8 cellular contexts compared by ENCODE assay signal in the genomic region with DNA sequence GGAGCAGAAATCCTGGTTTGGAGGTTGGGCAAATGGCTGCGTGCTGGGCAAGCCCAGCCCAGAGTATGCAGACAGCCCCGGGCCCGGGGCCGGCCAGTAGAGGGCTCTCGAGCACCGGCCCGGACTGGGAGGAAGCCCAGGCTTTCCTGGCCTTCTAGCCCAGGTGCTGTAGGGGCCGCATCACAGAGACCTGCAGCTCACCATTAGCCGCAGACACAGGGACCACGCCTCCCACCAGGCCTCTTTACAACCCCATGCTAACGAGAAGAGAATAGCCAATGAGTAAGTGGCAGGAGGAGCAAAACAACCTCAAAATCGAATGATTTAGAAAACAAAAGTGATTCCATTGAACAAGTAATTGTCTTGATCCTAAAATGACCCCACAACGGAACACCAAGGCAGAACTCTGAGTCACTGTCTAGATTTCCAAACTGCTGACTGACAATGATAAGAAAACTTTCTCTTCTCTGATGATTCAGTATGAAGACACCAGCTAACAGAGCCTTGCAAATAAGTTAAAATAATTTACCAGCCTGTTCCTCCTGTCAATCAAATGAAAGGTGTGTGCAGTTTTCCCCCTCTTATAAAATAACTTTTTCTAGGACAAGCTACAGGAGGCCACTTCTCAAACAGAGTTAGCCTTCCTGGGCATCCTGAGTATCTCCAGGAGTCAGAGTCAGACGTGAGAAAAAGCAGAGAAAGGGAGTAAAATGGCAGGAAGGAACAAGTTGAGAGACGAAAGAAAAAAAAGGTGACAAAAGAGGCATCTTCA.
DNase-seq lines count a peak whose midpoint lies in the region; ATAC-seq and TF ChIP-seq lines count a peak whose summit lies in the region.

No MANE protein-coding gene starts in this region.

- H3K27me3 Mint-ChIP-seq in CD14-positive monocyte (ENCODE audit: low read depth in 3 of 3): no peaks in the 10 kb centered on the region
- peaks cover 15% of the 10 kb centered on the region for H3K27me3 Mint-ChIP-seq in activated T-helper 1 cell treated with anti-CD3 and anti-CD28 coated beads, Interleukin-12 subunit alpha, Interleukin-12 subunit beta, Interleukin-2, Interleukin-4 antibody, amounts not matched to agents 30 ng/mL and 10 ng/mL and 1 ng/mL, durations not matched to agents 14 hours and 24 hours and 36 hours (ENCODE audit: insufficient read depth)

- intact Hi-C loops in CD14-positive monocyte (cut with micrococcal nuclease) (loop anchor here (5.0 to 10.0 kb wide), 4 partner anchors 275 to 283 kb away; a partner anchor contains a TSS), tibial artery (cut with DNase I; ENCODE audit: low total_unique reads) (loop anchor here (2.0 kb wide), 1 partner anchor 279 kb away; no protein-coding TSS in a partner anchor)
- intact Hi-C loops in activated T-helper 1 cell treated with anti-CD3 and anti-CD28 coated beads, Interleukin-12 subunit alpha, Interleukin-12 subunit beta, Interleukin-2, Interleukin-4 antibody, amounts not matched to agents 30 ng/mL and 10 ng/mL and 1 ng/mL, durations not matched to agents 14 hours and 24 hours and 36 hours (cut with micrococcal nuclease): loop anchor here (1.0 to 5.0 kb wide), 6 partner anchors 152 to 358 kb away; a partner anchor contains a TSS

- peaks cover 0 to 10% (median 0%) of the 10 kb centered on the region in 4 donors for H3K4me1 ChIP-seq in Peyer's patch
- no peaks in the 10 kb centered on the region for H3K4me1 ChIP-seq in neutrophil (ENCODE audit: control insufficient read depth in 1 of 2, insufficient read depth in 1 of 2, low read depth in 1 of 2, low read length in 1 of 2)
- peaks cover 0 to 4% (median 0%) of the 10 kb centered on the region in 4 donors for H3K4me1 ChIP-seq in tibial artery

- no peaks in the 10 kb centered on the region for H3K36me3 ChIP-seq in Peyer's patch
- peaks cover 100% of the 10 kb centered on the region for H3K36me3 ChIP-seq in neutrophil
- H3K36me3 ChIP-seq in tibial artery: peaks cover 3 to 17% (median 6%) of the 10 kb centered on the region in 3 donors

- TF ChIP-seq POLR2A in Peyer's patch (IDR thresholded peaks at IDR 0.05): no peak

- H3K9me3 ChIP-seq in Peyer's patch: no peaks in the 10 kb centered on the region
- no peaks in the 10 kb centered on the region for H3K9me3 ChIP-seq in neutrophil
- H3K9me3 ChIP-seq in tibial artery: no peaks in the 10 kb centered on the region

- peak overlapping the region in 1 of 4 donors; percentile 31 for H3K27ac ChIP-seq in Peyer's patch
- H3K27ac ChIP-seq in neutrophil: no peak overlapping the region
- no peak overlapping the region for H3K27ac ChIP-seq in tibial artery

- H3K4me3 Mint-ChIP-seq in CD14-positive monocyte: no peak overlapping the region
- H3K4me3 Mint-ChIP-seq in activated T-helper 1 cell treated with anti-CD3 and anti-CD28 coated beads, Interleukin-12 subunit alpha, Interleukin-12 subunit beta, Interleukin-2, Interleukin-4 antibody, amounts not matched to agents 30 ng/mL and 10 ng/mL and 1 ng/mL, durations not matched to agents 14 hours and 24 hours and 36 hours: no peak overlapping the region

- peak; percentile 54 for ATAC-seq in GM19328 (IDR thresholded peaks at IDR 0.05; ENCODE audit: unreplicated experiment)

- DNase-seq in CD14-positive monocyte (ENCODE audit: low spot score) (no peak), HT1080 (ENCODE audit: low read depth) (peak; percentile 91), Peyer's patch (peak; percentile 72 to 88 (median 83)), fibroblast of the conjunctiva (ENCODE audit: low read depth) (peak; percentile 28), tibial artery (peak; percentile 46 to 75)
- DNase-seq in activated T-helper 1 cell treated with anti-CD3 and anti-CD28 coated beads, Interleukin-12 subunit alpha, Interleukin-12 subunit beta, Interleukin-2, Interleukin-4 antibody, amounts not matched to agents 30 ng/mL and 10 ng/mL and 1 ng/mL, durations not matched to agents 14 hours and 24 hours and 36 hours (ENCODE audit: low spot score): peak; percentile 37

- peak; percentile 74 for TF ChIP-seq CTCF in CD14-positive monocyte (IDR thresholded peaks at IDR 0.05)
- peak; percentile 25 to 94 (median 78) for TF ChIP-seq CTCF in Peyer's patch (IDR thresholded peaks at IDR 0.05)
- TF ChIP-seq CTCF in neutrophil (IDR thresholded peaks at IDR 0.05): peak; percentile 39
- peak; percentile 76 to 87 for TF ChIP-seq CTCF in tibial artery (IDR thresholded peaks at IDR 0.05)

- H3K4me3 ChIP-seq in Peyer's patch (no peak overlapping the region), neutrophil (ENCODE audit: low read depth in 1 of 2, low read length in 1 of 2) (no peak overlapping the region), tibial artery (no peak overlapping the region)

- peaks cover 83 to 92% of the 10 kb centered on the region in 2 donors for H3K36me3 Mint-ChIP-seq in CD14-positive monocyte
- no peaks in the 10 kb centered on the region for H3K36me3 Mint-ChIP-seq in activated T-helper 1 cell treated with anti-CD3 and anti-CD28 coated beads, Interleukin-12 subunit alpha, Interleukin-12 subunit beta, Interleukin-2, Interleukin-4 antibody, amounts not matched to agents 30 ng/mL and 10 ng/mL and 1 ng/mL, durations not matched to agents 14 hours and 24 hours and 36 hours (ENCODE audit: low read depth)

- no peaks in the 10 kb centered on the region for H3K27me3 ChIP-seq in Peyer's patch
- no peaks in the 10 kb centered on the region for H3K27me3 ChIP-seq in neutrophil
- H3K27me3 ChIP-seq in tibial artery: no peaks in the 10 kb centered on the region

- peak overlapping the region in 4 of 7 donors; percentile 31 to 65 (median 52) for H3K27ac Mint-ChIP-seq in CD14-positive monocyte
- peak overlapping the region; percentile 25 for H3K27ac Mint-ChIP-seq in activated T-helper 1 cell treated with anti-CD3 and anti-CD28 coated beads, Interleukin-12 subunit alpha, Interleukin-12 subunit beta, Interleukin-2, Interleukin-4 antibody, amounts not matched to agents 30 ng/mL and 10 ng/mL and 1 ng/mL, durations not matched to agents 14 hours and 24 hours and 36 hours

- peaks cover 20% of the 10 kb centered on the region for H3K4me1 Mint-ChIP-seq in CD14-positive monocyte
- peaks cover 21% of the 10 kb centered on the region for H3K4me1 Mint-ChIP-seq in activated T-helper 1 cell treated with anti-CD3 and anti-CD28 coated beads, Interleukin-12 subunit alpha, Interleukin-12 subunit beta, Interleukin-2, Interleukin-4 antibody, amounts not matched to agents 30 ng/mL and 10 ng/mL and 1 ng/mL, durations not matched to agents 14 hours and 24 hours and 36 hours (ENCODE audit: low read depth)

- no peaks in the 10 kb centered on the region for H3K9me3 Mint-ChIP-seq in CD14-positive monocyte
- no peaks in the 10 kb centered on the region for H3K9me3 Mint-ChIP-seq in activated T-helper 1 cell treated with anti-CD3 and anti-CD28 coated beads, Interleukin-12 subunit alpha, Interleukin-12 subunit beta, Interleukin-2, Interleukin-4 antibody, amounts not matched to agents 30 ng/mL and 10 ng/mL and 1 ng/mL, durations not matched to agents 14 hours and 24 hours and 36 hours
